Comparison of ENCODE assay signal across 16 cellular contexts in the genomic region with DNA sequence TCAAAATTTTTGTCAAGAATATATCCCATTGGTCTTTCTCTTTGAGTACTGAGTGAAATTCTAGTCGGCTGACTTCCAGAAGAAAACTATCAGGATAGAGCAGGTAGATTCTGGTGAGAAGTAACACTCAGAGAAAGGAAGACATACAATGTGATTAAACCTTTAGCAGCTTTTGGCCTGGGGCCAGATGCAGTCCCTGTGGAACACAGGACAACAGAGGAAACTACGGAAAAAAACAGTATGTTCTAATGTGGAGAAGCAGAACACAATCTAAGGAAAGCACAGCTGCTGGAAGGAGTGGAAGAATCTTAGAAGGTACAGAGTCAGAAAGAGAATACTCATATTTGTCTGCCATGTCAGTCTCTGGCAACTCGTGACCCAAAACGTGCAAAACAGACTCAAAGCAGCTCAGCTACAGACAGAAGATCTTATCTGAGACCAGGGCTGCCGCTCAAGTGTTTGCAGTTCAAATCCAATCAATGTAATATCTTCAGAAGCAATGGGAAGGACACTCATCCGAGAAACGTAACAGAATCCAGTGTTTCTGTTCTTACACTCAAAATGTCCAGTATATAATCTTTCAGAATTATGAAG.
"Had no signal": no experiment of that assay in that cellular context is flagged by ENCODE, and none has a peak within 500 bp of the region (broad histone marks: within the 10 kb centered on the region; RNA-seq: fewer than 3 reads in every experiment).

No MANE protein-coding gene starts in this region.

- H3K9me3 ChIP-seq: gastrocnemius medialis, heart right ventricle, pancreas, sigmoid colon, stomach, testis, upper lobe of right lung had no signal

- H3K4me3 ChIP-seq: gastrocnemius medialis, heart right ventricle, mucosa of descending colon, pancreas, sigmoid colon, stomach, testis, upper lobe of right lung had no signal

- FAIRE-seq: pancreas had no signal

- H3K27me3 ChIP-seq: gastrocnemius medialis, heart right ventricle, sigmoid colon, stomach, testis, upper lobe of right lung had no signal

- H3K27ac ChIP-seq: gastrocnemius medialis, heart right ventricle, pancreas, sigmoid colon, stomach, testis, upper lobe of right lung had no signal

- H3K36me3 ChIP-seq: gastrocnemius medialis, heart right ventricle, pancreas, sigmoid colon, stomach, upper lobe of right lung had no signal

- DNase-seq: activated CD4-positive, alpha-beta T cell treated with anti-CD3 and anti-CD28 coated beads, Interleukin-2, amount 50 U/mL, for 1 hour; activated CD8-positive, alpha-beta memory T cell treated with anti-CD3 and anti-CD28 coated beads for 24 hours; activated naive CD8-positive, alpha-beta T cell treated with anti-CD3 and anti-CD28 coated beads for 36 hours; effector memory CD4-positive, alpha-beta T cell; gastrocnemius medialis; heart right ventricle; mucosa of descending colon; naive thymus-derived CD4-positive, alpha-beta T cell; pancreas; sigmoid colon; stimulated activated CD4-positive, alpha-beta T cell treated with anti-CD3 and anti-CD28 coated beads, Interleukin-12 subunit alpha, Interleukin-12 subunit beta, amount 100 ng/mL, for 4 hours; stimulated activated CD4-positive, alpha-beta T cell treated with anti-CD3 and anti-CD28 coated beads, Interleukin-2, amount 100 ng/mL, for 24 hours; stomach; T-helper 9 cell; testis; upper lobe of right lung had no signal

- H3K4me1 ChIP-seq: gastrocnemius medialis, heart right ventricle, stomach, testis, upper lobe of right lung had no signal
